ENCODE assay signal across 8 cellular contexts in genomic region chr7:128530855-128531104, GRCh38. TPM values are rescaled to one million over a fixed set of nuclear protein-coding genes. Genes with fewer than 3 reads are reported as not detected.
DNase-seq lines count a peak whose midpoint lies in the region; ATAC-seq and TF ChIP-seq lines count a peak whose summit lies in the region.

No MANE protein-coding gene starts in this region.

- peak overlapping the region; percentile 79 for H3K4me3 ChIP-seq in SK-N-MC
- peak overlapping the region; percentile 37 for H3K4me3 ChIP-seq in iPS-11a (ENCODE audit: low read depth, low read length)
- H3K4me3 ChIP-seq in stomach, result peak overlapping the region; percentile 67 to 92 (median 78)

- DNase-seq in SK-N-MC (ENCODE audit: low read depth, low spot score) (no peak), stomach (no peak), D341Med (ENCODE audit: low spot score) (no peak), GM13976 (ENCODE audit: low spot score) (no peak)

- H3K27me3 ChIP-seq in stomach, result no peaks in the 10 kb centered on the region

- H3K9me3 ChIP-seq in SK-N-MC (ENCODE audit: low read depth, low read length), result no peaks in the 10 kb centered on the region
- no peaks in the 10 kb centered on the region for H3K9me3 ChIP-seq in stomach

- no peak for TF ChIP-seq POLR2A in stomach (IDR thresholded peaks at IDR 0.05)

- H3K27ac ChIP-seq in SK-N-MC (no peak overlapping the region), stomach (peak overlapping the region; percentile 97 to 100 (median 98))

- peaks cover 7 to 44% (median 23%) of the 10 kb centered on the region in 4 donors for H3K4me1 ChIP-seq in stomach

- TF ChIP-seq EP300 in stomach (IDR thresholded peaks at IDR 0.05), result no peak

- peak; percentile 27 for ATAC-seq in GM19328 (IDR thresholded peaks at IDR 0.05; ENCODE audit: unreplicated experiment)
- no peak for ATAC-seq in HG02852 (IDR thresholded peaks at IDR 0.05; ENCODE audit: unreplicated experiment)
- ATAC-seq in HG02678 (IDR thresholded peaks at IDR 0.05; ENCODE audit: unreplicated experiment), result no peak

- H3K9ac ChIP-seq in SK-N-MC (ENCODE audit: insufficient read length), result peak overlapping the region; percentile 93

- in situ Hi-C loops in GM13976 (cut with MboI; ENCODE audit: low sequenced_read_pairs, unreplicated experiment), result no loop called here

- 0% methylated on average over 6 to 38 of the region's 38 CpGs for WGBS in stomach, 5 donors

- TF ChIP-seq CTCF in stomach (IDR thresholded peaks at IDR 0.05) (no peak), GM13976 (IDR thresholded peaks at IDR 0.05; ENCODE audit: borderline replicate concordance, control extremely low read depth, extremely low read depth, insufficient read depth, missing control alignments) (no peak)

- H3K36me3 ChIP-seq in SK-N-MC (ENCODE audit: insufficient read depth, low read length) (peaks cover 11% of the 10 kb centered on the region; the same call in 1 of the 2 replicates), stomach (peaks cover 0 to 17% (median 7%) of the 10 kb centered on the region in 4 donors)

- intact Hi-C loops in stomach (cut with DNase I; ENCODE audit: low total_unique reads), result no loop called here

RNA-seq across cellular contexts. Expression of gene METTL2B, which starts 54.2 kb away (rescaled TPM):
- 10 to 100 TPM; 10.3 to 21.5 (median 12.5) TPM for total RNA-seq in stomach
- 10 to 100 TPM in 2 of 3 donors, 1 to 10 TPM in 1; 7.8 to 12.8 (median 11.7) TPM for polyA plus RNA-seq in stomach
